ENCODE assay signal across 11 cellular contexts in genomic region chr6:157845493-157846259, GRCh38. TPM values are rescaled to one million over a fixed set of nuclear protein-coding genes. Genes with fewer than 3 reads are reported as not detected.
DNase-seq lines count a peak whose midpoint lies in the region; ATAC-seq and TF ChIP-seq lines count a peak whose summit lies in the region.
"Had no signal": no experiment of that assay in that cellular context is flagged by ENCODE, and none has a peak within 500 bp of the region (broad histone marks: within the 10 kb centered on the region; RNA-seq: fewer than 3 reads in every experiment).

No MANE protein-coding gene starts in this region.

- H3K27ac Mint-ChIP-seq in chondrocyte (ENCODE audit: unreplicated experiment), result peak overlapping the region; percentile 53
- peak overlapping the region; percentile 91 for H3K27ac Mint-ChIP-seq in stimulated activated naive B cell treated with anti-CD40 and anti-IgM and Interleukin-4, amounts not matched to agents 10 μg/mL and 1 μg/mL and 100 μg/mL, for 72 hours

- H3K9me3 Mint-ChIP-seq in activated T-cell treated with anti-CD3 and anti-CD28 coated beads, Interleukin-2, amount 50 U/mL, for 4 hours, result peaks cover 5% of the 10 kb centered on the region
- H3K9me3 Mint-ChIP-seq in chondrocyte (ENCODE audit: low read depth), result no peaks in the 10 kb centered on the region
- peaks cover 0 to 3% of the 10 kb centered on the region in 2 donors for H3K9me3 Mint-ChIP-seq in stimulated activated naive B cell treated with anti-CD40 and anti-IgM and Interleukin-4, amounts not matched to agents 10 μg/mL and 1 μg/mL and 100 μg/mL, for 72 hours

- TF ChIP-seq CTCF in chondrocyte (IDR thresholded peaks at IDR 0.05), result no peak

- H3K27me3 Mint-ChIP-seq in activated T-cell treated with anti-CD3 and anti-CD28 coated beads, Interleukin-2, amount 50 U/mL, for 4 hours (ENCODE audit: low read depth), result no peaks in the 10 kb centered on the region
- no peaks in the 10 kb centered on the region for H3K27me3 Mint-ChIP-seq in chondrocyte (ENCODE audit: low read depth)
- no peaks in the 10 kb centered on the region for H3K27me3 Mint-ChIP-seq in stimulated activated naive B cell treated with anti-CD40 and anti-IgM and Interleukin-4, amounts not matched to agents 10 μg/mL and 1 μg/mL and 100 μg/mL, for 72 hours

- H3K4me3 Mint-ChIP-seq in activated T-cell treated with anti-CD3 and anti-CD28 coated beads, Interleukin-2, amount 50 U/mL, for 4 hours, result peak overlapping the region; percentile 11
- no peak overlapping the region for H3K4me3 Mint-ChIP-seq in chondrocyte (ENCODE audit: unreplicated experiment)
- peak overlapping the region; percentile 42 to 72 for H3K4me3 Mint-ChIP-seq in stimulated activated naive B cell treated with anti-CD40 and anti-IgM and Interleukin-4, amounts not matched to agents 10 μg/mL and 1 μg/mL and 100 μg/mL, for 72 hours

- no peak for DNase-seq in activated T-cell treated with anti-CD3 and anti-CD28 coated beads, Interleukin-2, amount 50 U/mL, for 4 hours
- no peak for DNase-seq in activated T-cell treated with anti-CD3 and anti-CD28 coated beads, Interleukin-2, amount 50 U/mL, for 1 hour
- DNase-seq in NCI-H146 treated with DMSO at 0.1 percent for 48 hours (lab: John Stamatoyannopoulos, UW; ENCODE audit: unreplicated experiment) (peak; percentile 82), chondrocyte (ENCODE audit: low spot score) (no peak), left lobe of liver (ENCODE audit: low spot score) (no peak), epidermal melanocyte (ENCODE audit: insufficient read length, low spot score) (no peak), islet precursor cell (no peak)
- DNase-seq in stimulated activated naive B cell treated with anti-CD40 and anti-IgM and Interleukin-4, amounts not matched to agents 10 μg/mL and 1 μg/mL and 100 μg/mL, for 72 hours, result no peak
- DNase-seq: mammary epithelial cell, NCI-H510A, pancreas had no signal

- H3K36me3 Mint-ChIP-seq in activated T-cell treated with anti-CD3 and anti-CD28 coated beads, Interleukin-2, amount 50 U/mL, for 4 hours (ENCODE audit: insufficient read depth), result peaks cover 28% of the 10 kb centered on the region
- no peaks in the 10 kb centered on the region for H3K36me3 Mint-ChIP-seq in chondrocyte (ENCODE audit: low read depth)
- peaks cover 22 to 40% of the 10 kb centered on the region in 2 donors for H3K36me3 Mint-ChIP-seq in stimulated activated naive B cell treated with anti-CD40 and anti-IgM and Interleukin-4, amounts not matched to agents 10 μg/mL and 1 μg/mL and 100 μg/mL, for 72 hours

- H3K4me1 Mint-ChIP-seq in activated T-cell treated with anti-CD3 and anti-CD28 coated beads, Interleukin-2, amount 50 U/mL, for 4 hours (ENCODE audit: low read depth), result peaks cover 78% of the 10 kb centered on the region
- peaks cover 70% of the 10 kb centered on the region for H3K4me1 Mint-ChIP-seq in chondrocyte (ENCODE audit: low read depth)
- H3K4me1 Mint-ChIP-seq in stimulated activated naive B cell treated with anti-CD40 and anti-IgM and Interleukin-4, amounts not matched to agents 10 μg/mL and 1 μg/mL and 100 μg/mL, for 72 hours, result peaks cover 55 to 98% of the 10 kb centered on the region in 2 donors

- peak; percentile 64 to 67 for ATAC-seq in activated T-cell treated with anti-CD3 and anti-CD28 coated beads, Interleukin-2, amount 50 U/mL, for 4 hours
- peak; percentile 9 to 15 for ATAC-seq in stimulated activated naive B cell treated with anti-CD40 and anti-IgM and Interleukin-4, amounts not matched to agents 10 μg/mL and 1 μg/mL and 100 μg/mL, for 72 hours (replicated peaks)
- no peak for ATAC-seq in left lobe of liver
- ATAC-seq: pancreas had no signal

RNA-seq across cellular contexts. Expression of gene SNX9, which starts 22.6 kb away (rescaled TPM):
- total RNA-seq in activated T-cell treated with anti-CD3 and anti-CD28 coated beads, Interleukin-2, amount 50 U/mL, for 4 hours, result 10 to 100 TPM; 39.0 to 52.5 (median 42.8) TPM
- total RNA-seq in chondrocyte, result 31.7 to 47.1 TPM (median 43.9 TPM) in 3 replicates
- 25.5 TPM for total RNA-seq in left lobe of liver
